19 cellular contexts compared by ENCODE assay signal in genomic region chr2:227888289-227888688, GRCh38. TPM values are rescaled to one million over a fixed set of nuclear protein-coding genes. Genes with fewer than 3 reads are reported as not detected.
DNase-seq lines count a peak whose midpoint lies in the region; ATAC-seq, FAIRE-seq and TF ChIP-seq lines count a peak whose summit lies in the region.
"Had no signal": no experiment of that assay in that cellular context is flagged by ENCODE, and none has a peak within 500 bp of the region (broad histone marks: within the 10 kb centered on the region; RNA-seq: fewer than 3 reads in every experiment).

No MANE protein-coding gene starts in this region.

- no peak overlapping the region for H2BK5ac ChIP-seq in H9 (ENCODE audit: insufficient read length, low read length)

- DNase-seq in A549 (ENCODE audit: low read depth in 1 of 2, low spot score in 1 of 2) (peak; percentile 25 to 58), H9 (peak; percentile 60), mammary epithelial cell (no peak), lower lobe of right lung (no peak), DMS79 treated with DMSO at 0.1 percent for 48 hours (lab: John Stamatoyannopoulos, UW) (no peak), HFFc6 (no peak), HAP-1 (ENCODE audit: low spot score in 2 of 2) (no peak)
- DNase-seq: activated CD4-positive, alpha-beta memory T cell treated with anti-CD3 and anti-CD28 coated beads, Interleukin-2, amount 10 ng/mL, durations not matched to agents 7 days and 5 days; AML-193; aorta; dermis blood vessel endothelial cell; hypothalamus; MG63; NCI-H2081; NCI-H82; SIG-M5; stomach had no signal

- H3K23me2 ChIP-seq in H9 (ENCODE audit: insufficient read length, low read depth, low read length, poor library complexity, severe bottlenecking): no peaks in the 10 kb centered on the region

- no TSS peak for BruUV-seq in mammary epithelial cell (replicated peaks; lab: Mats Ljungman, UMichigan)

- H3K36me3 Mint-ChIP-seq in H9 (ENCODE audit: insufficient read depth in 1 of 3, low read depth in 3 of 3) (no peaks in the 10 kb centered on the region; a peak in 1 of 7 replicates), HFFc6 (ENCODE audit: low read depth) (no peaks in the 10 kb centered on the region)

- TF ChIP-seq CTCF in A549 (IDR thresholded peaks at IDR 0.05) (no peak), H9 (conservative IDR thresholded peaks at IDR 0.05) (no peak), mammary epithelial cell (conservative IDR thresholded peaks at IDR 0.05 in 1 of 2, IDR thresholded peaks at IDR 0.05 in 1 of 2; ENCODE audit: extremely low read depth in 1 of 2, insufficient read depth in 1 of 2, low read depth in 1 of 2, low read length in 2 of 2) (no peak), lower lobe of right lung (IDR thresholded peaks at IDR 0.05) (no peak), HFFc6 (IDR thresholded peaks at IDR 0.05) (no peak)

- no peak overlapping the region for H3K56ac ChIP-seq in H9 (ENCODE audit: insufficient read length, low read depth, low read length)

- H3K4me3 Mint-ChIP-seq in H9: no peak overlapping the region
- no peak overlapping the region for H3K4me3 Mint-ChIP-seq in HFFc6
- H3K4me3 Mint-ChIP-seq: activated CD4-positive, alpha-beta memory T cell treated with anti-CD3 and anti-CD28 coated beads, Interleukin-2, amount 10 ng/mL, durations not matched to agents 7 days and 5 days had no signal

- H3K9me3 ChIP-seq in A549 (0 out of 3 replicates have a peak, but pooled peaks cover 2% of the 10 kb centered on the region), H9 (ENCODE audit: control insufficient read depth, low read depth, low read length) (no peaks in the 10 kb centered on the region), mammary epithelial cell (replicated peaks; ENCODE audit: insufficient read depth, low read length) (no peaks in the 10 kb centered on the region), lower lobe of right lung (no peaks in the 10 kb centered on the region), HAP-1 (no peaks in the 10 kb centered on the region)
- H3K9me3 ChIP-seq: MG63, stomach had no signal

- no peak for TF ChIP-seq EP300 in A549 (IDR thresholded peaks at IDR 0.05)

- no peak overlapping the region for H2AK5ac ChIP-seq in H9 (ENCODE audit: insufficient read length, low read length)

- no peak overlapping the region for H4K8ac ChIP-seq in H9 (replicated peaks; ENCODE audit: insufficient read length, low read depth, low read length)

- H2BK15ac ChIP-seq in H9 (ENCODE audit: low read depth, low read length): no peak overlapping the region

- no peak for TF ChIP-seq RAD21 in A549 (conservative IDR thresholded peaks at IDR 0.05 in 1 of 2, IDR thresholded peaks at IDR 0.05 in 1 of 2)

- H3K23ac ChIP-seq in H9 (ENCODE audit: insufficient read length, low read depth, low read length): no peak overlapping the region

- no peak for TF ChIP-seq POLR2A in A549 (IDR thresholded peaks at IDR 0.05; ENCODE audit: low read length)

- H3K14ac ChIP-seq in H9 (ENCODE audit: insufficient read depth, low read length): no peak overlapping the region

- CTCF ChIA-PET in A549 (lab: Yijun Ruan, JAX): interaction anchor here (0.8 to 1.7 kb wide), 8 partner anchors 11 to 1828 kb away, joined by 3 to 7 read pairs (median 3); partner anchors contain the start of gene DAW1
- CTCF ChIA-PET in mammary epithelial cell (lab: Charles Lee; ENCODE audit: low non-redundant PET): no interaction called here

- H3K27me3 Mint-ChIP-seq in H9 (ENCODE audit: low read depth): no peaks in the 10 kb centered on the region; the same call in 1 of the 2 replicates
- no peaks in the 10 kb centered on the region; the same call in 1 of the 2 replicates for H3K27me3 Mint-ChIP-seq in HFFc6 (ENCODE audit: insufficient read depth)

- no peaks in the 10 kb centered on the region for H4K20me1 ChIP-seq in H9 (ENCODE audit: control insufficient read depth, insufficient read depth, insufficient read length)
- no peaks in the 10 kb centered on the region for H4K20me1 ChIP-seq in mammary epithelial cell (ENCODE audit: insufficient read depth, low read length)

- H3K4me3 ChIP-seq in A549 (no peak overlapping the region), mammary epithelial cell (replicated peaks in 1 of 3; ENCODE audit: insufficient read depth in 1 of 3, low read depth in 2 of 3, low read length in 3 of 3) (no peak overlapping the region), lower lobe of right lung (no peak overlapping the region), HAP-1 (no peak overlapping the region)
- H3K4me3 ChIP-seq: MG63, stomach had no signal

- H4K91ac ChIP-seq in H9 (ENCODE audit: insufficient read length, low read depth, low read length): no peak overlapping the region

- H2AFZ ChIP-seq in H9 (ENCODE audit: low read length) (no peak overlapping the region), mammary epithelial cell (ENCODE audit: low read depth, low read length) (peak overlapping the region; percentile 22)

- H3K9me3 Mint-ChIP-seq in H9 (no peaks in the 10 kb centered on the region), HFFc6 (no peaks in the 10 kb centered on the region)
- H3K9me3 Mint-ChIP-seq: activated CD4-positive, alpha-beta memory T cell treated with anti-CD3 and anti-CD28 coated beads, Interleukin-2, amount 10 ng/mL, durations not matched to agents 7 days and 5 days had no signal

- H3K27ac Mint-ChIP-seq in H9 (no peak overlapping the region), HFFc6 (no peak overlapping the region)
- H3K27ac Mint-ChIP-seq: activated CD4-positive, alpha-beta memory T cell treated with anti-CD3 and anti-CD28 coated beads, Interleukin-2, amount 10 ng/mL, durations not matched to agents 7 days and 5 days had no signal

- 46% methylated on average over 5 of the region's 5 CpGs for WGBS in A549 (ENCODE audit: missing lambda C conversion rate)
- no CpG with 5 or more reads among the region's 5 CpGs for WGBS in H9 (ENCODE audit: extremely low coverage, insufficient read length, low lambda C conversion rate)
- WGBS in mammary epithelial cell (ENCODE audit: low coverage, missing lambda C conversion rate): 80% methylated on average over 2 of the region's 5 CpGs

- no peak overlapping the region for H3K4ac ChIP-seq in H9 (ENCODE audit: low read depth, low read length)

- H2BK12ac ChIP-seq in H9 (ENCODE audit: insufficient read length, low read depth, low read length): no peak overlapping the region

- H4K5ac ChIP-seq in H9 (ENCODE audit: insufficient read length, low read depth, low read length): no peak overlapping the region

- no peaks in the 10 kb centered on the region for H3K79me2 ChIP-seq in H9 (ENCODE audit: insufficient read depth, low read length)
- H3K79me2 ChIP-seq in mammary epithelial cell (ENCODE audit: insufficient read depth, low read length): no peaks in the 10 kb centered on the region

- H3K79me1 ChIP-seq in H9 (ENCODE audit: insufficient read depth, low read depth, low read length, poor library complexity, severe bottlenecking): no peaks in the 10 kb centered on the region

- in situ Hi-C loops in mammary epithelial cell (cut with MboI; ENCODE audit: low sequenced_read_pairs in 2 of 2) (loop anchor here (25.0 kb wide), 2 partner anchors 226 to 774 kb away; partner anchors contain the start of gene SCYGR5 (in 1 of the 2)), HAP-1 (cut with MboI; ENCODE audit: low sequenced_read_pairs) (no loop called here)

- H3K9ac ChIP-seq in H9 (ENCODE audit: extremely low read depth, insufficient read length, low read length): no peak overlapping the region
- no peak overlapping the region for H3K9ac ChIP-seq in mammary epithelial cell (ENCODE audit: insufficient read depth, low read length)

- H3K4me2 ChIP-seq in A549: peak overlapping the region; percentile 39
- H3K4me2 ChIP-seq in H9 (ENCODE audit: insufficient read depth, insufficient read length, low read length): no peak overlapping the region
- no peak overlapping the region for H3K4me2 ChIP-seq in mammary epithelial cell (ENCODE audit: insufficient read depth, low read depth, low read length)

- H3K18ac ChIP-seq in H9 (ENCODE audit: insufficient read length, low read depth, low read length): no peak overlapping the region

- H3K4me1 Mint-ChIP-seq in H9 (peaks cover 2 to 10% of the 10 kb centered on the region in 2 experiments), HFFc6 (ENCODE audit: low read depth) (peaks cover 13% of the 10 kb centered on the region)

- H3K36me3 ChIP-seq in mammary epithelial cell (ENCODE audit: insufficient read depth, low read length): no peaks in the 10 kb centered on the region
- H3K36me3 ChIP-seq in lower lobe of right lung: no peaks in the 10 kb centered on the region
- H3K36me3 ChIP-seq in HAP-1 (replicated peaks): no peaks in the 10 kb centered on the region
- H3K36me3 ChIP-seq: MG63, stomach had no signal

- no peak overlapping the region for H2BK120ac ChIP-seq in H9 (ENCODE audit: low read depth, low read length, poor library complexity, severe bottlenecking)

- no peak overlapping the region for H2BK20ac ChIP-seq in H9 (ENCODE audit: low read depth, low read length, poor library complexity, severe bottlenecking)

- H3K4me1 ChIP-seq in A549 (peaks cover 6% of the 10 kb centered on the region; the same call in 2 of the 3 replicates), H9 (ENCODE audit: insufficient read depth, low read length) (no peaks in the 10 kb centered on the region), mammary epithelial cell (ENCODE audit: insufficient read depth, low read length) (peaks cover 10% of the 10 kb centered on the region), lower lobe of right lung (no peaks in the 10 kb centered on the region), HAP-1 (no peaks in the 10 kb centered on the region)
- H3K4me1 ChIP-seq: stomach had no signal

- POLR2A ChIA-PET in A549 (lab: Yijun Ruan, JAX): no interaction called here

- no peak overlapping the region for H3T11ph ChIP-seq in H9 (ENCODE audit: low read length)

- FAIRE-seq in A549 (lab: Jason Lieb, UNC): no peak

- intact Hi-C loops in mammary epithelial cell (cut with micrococcal nuclease): no loop called here
- intact Hi-C loops in lower lobe of right lung (cut with DNase I): no loop called here

- peak overlapping the region; percentile 58 to 78 for H3K27ac ChIP-seq in A549
- no peak overlapping the region for H3K27ac ChIP-seq in H9 (ENCODE audit: insufficient read length, low read depth, low read length)
- no peak overlapping the region for H3K27ac ChIP-seq in mammary epithelial cell (ENCODE audit: insufficient read depth, low read depth, low read length)
- H3K27ac ChIP-seq in lower lobe of right lung: no peak overlapping the region
- H3K27ac ChIP-seq: stomach had no signal

- dilution Hi-C loops in mammary epithelial cell (cut with HindIII; ENCODE audit: low sequenced_read_pairs): loop anchor here (5.0 kb wide), 1 partner anchor 91 kb away; no protein-coding TSS in a partner anchor

- ATAC-seq in A549: peak; percentile 61 to 88; a peak in 5 of 6 replicates
- ATAC-seq in lower lobe of right lung: peak; percentile 17 to 55
- no peak for ATAC-seq in GM18511 (IDR thresholded peaks at IDR 0.05; ENCODE audit: unreplicated experiment)

- no peaks in the 10 kb centered on the region for H3K27me3 ChIP-seq in H9 (ENCODE audit: insufficient read depth, low read length)
- H3K27me3 ChIP-seq in mammary epithelial cell (ENCODE audit: insufficient read depth, low read length): no peaks in the 10 kb centered on the region
- H3K27me3 ChIP-seq in lower lobe of right lung (ENCODE audit: low read depth): no peaks in the 10 kb centered on the region
- H3K27me3 ChIP-seq in HAP-1 (ENCODE audit: low read depth): no peaks in the 10 kb centered on the region
- H3K27me3 ChIP-seq: MG63, stomach had no signal

RNA-seq across cellular contexts. Expression of gene DAW1, which starts 16.9 kb away (rescaled TPM):
- polyA plus RNA-seq in A549 (2011; rRNA removed) (2.2 and 2.7 TPM in 2 replicates), A549 (2017; fragmentation: RNase III; extraction: RNeasy Plus Mini Kit Qiagen cat#74134 plus additional on column Dnase treatment) (1.1 to 2.0 TPM (median 1.3 TPM) in 3 replicates), mammary epithelial cell (0.14 TPM)
- polyA plus RNA-seq in A549 (2012; cell fraction: cytosol; rRNA removed): 1.1 and 1.2 TPM in 2 replicates
- 0.54 and 0.56 TPM in 2 replicates for polyA plus RNA-seq in A549 (2012; cell fraction: nucleus; rRNA removed)
- 0.83 and 0.91 TPM in 2 replicates for polyA minus RNA-seq in A549 (2011; rRNA and poly(A)+ RNA removed)
- total RNA-seq in H9 (2021) (0.37 TPM in 1 of 2 replicates, not detected in the other), mammary epithelial cell (under 1 TPM in 1 of 2 donors, not detected in 1; under 0.01 TPM), lower lobe of right lung (4.9 TPM)
- polyA minus RNA-seq in mammary epithelial cell: not detected
- total RNA-seq in HFFc6 (2021; fragmentation: NEBNext Ultra II Directional; extraction: Animal tissue kit (Norgen Biotek cat#: 25700)): under 1 TPM in 4 of 6 experiments, not detected in 2; 0.12 to 0.39 (median 0.20) TPM
- total RNA-seq: activated CD4-positive, alpha-beta memory T cell treated with anti-CD3 and anti-CD28 coated beads, Interleukin-2, amount 10 ng/mL, durations not matched to agents 7 days and 5 days; dermis blood vessel endothelial cell; skeletal muscle tissue; stomach had no signal

Comparison
In these comparisons a context has a peak if more than half of its experiments do, and no peak if none do; other contexts are left out.
1. DNase-seq: peak in A549 (2 of 2) and H9 (single experiment); none in mammary epithelial cell (single experiment), lower lobe of right lung (single experiment), DMS79 treated with DMSO at 0.1 percent for 48 hours (single experiment), HFFc6 (single experiment) and HAP-1 (0 of 2).
2. H3K27ac ChIP-seq: peak in A549 (2 of 2); none in H9 (single experiment), mammary epithelial cell (single experiment) and lower lobe of right lung (single experiment).